ENCODE assay signal across 1 cellular context in genomic region chr17:50478391-50479361, GRCh38.
TF ChIP-seq lines count a peak whose summit lies in the region.

Gene RSAD1 (plus strand): TSS chr17:50478860. CDS start chr17:50478885, 25 bp downstream.

TF ChIP-seq in HEK293, 187 proteins besides CTCF, POLR2A, EP300 and RAD21 (continued from another document):
- TF ChIP-seq SCRT2 (tag by site-specific recombination; IDR thresholded peaks at IDR 0.05): no peak
- peak; percentile 18 for TF ChIP-seq SP2 (tag by site-specific recombination; IDR thresholded peaks at IDR 0.05)
- 0 out of 2 replicates have a peak, but pooled peaks have one; percentile 42 for TF ChIP-seq PATZ1 (tag by site-specific recombination; IDR thresholded peaks at IDR 0.05)
- 0 out of 2 replicates have a peak, but pooled peaks have one; percentile 28 for TF ChIP-seq ZNF513 (tag by site-specific recombination; IDR thresholded peaks at IDR 0.05)
- TF ChIP-seq ZBTB21 (tag by site-specific recombination; IDR thresholded peaks at IDR 0.05): no peak
- TF ChIP-seq MZF1 (tag by site-specific recombination; IDR thresholded peaks at IDR 0.05; ENCODE audit: borderline replicate concordance): peak; percentile 46; the same call in 1 of the 2 replicates
- TF ChIP-seq ZNF280D (tag by site-specific recombination; IDR thresholded peaks at IDR 0.05): no peak
- no peak for TF ChIP-seq SETDB1 (IDR thresholded peaks at IDR 0.05; ENCODE audit: insufficient read length, low read length)
- no peak for TF ChIP-seq INSM2 (tag by site-specific recombination; IDR thresholded peaks at IDR 0.05)
- no peak for TF ChIP-seq WT1 (tag by site-specific recombination; IDR thresholded peaks at IDR 0.05)
- TF ChIP-seq ZNF785 (tag by site-specific recombination; IDR thresholded peaks at IDR 0.05): no peak
- TF ChIP-seq ZBTB17 (tag by site-specific recombination; IDR thresholded peaks at IDR 0.05): no peak; the same call in 1 of the 2 replicates
- TF ChIP-seq RBAK (tag by site-specific recombination; IDR thresholded peaks at IDR 0.05): no peak
- no peak for TF ChIP-seq HOXC10 (CRISPR knock-in tag; IDR thresholded peaks at IDR 0.05)
- peak; percentile 98 for TF ChIP-seq ZSCAN30 (tag by site-specific recombination; IDR thresholded peaks at IDR 0.05)
- TF ChIP-seq ZNF121 (tag by site-specific recombination; IDR thresholded peaks at IDR 0.05): no peak
- TF ChIP-seq BCL11A (tag by site-specific recombination; IDR thresholded peaks at IDR 0.05; ENCODE audit: low read depth): no peak
- 0 out of 2 replicates have a peak, but pooled peaks have one; percentile 30 for TF ChIP-seq KLF8 (tag by site-specific recombination; IDR thresholded peaks at IDR 0.05)
- no peak for TF ChIP-seq ZNF843 (tag by site-specific recombination; IDR thresholded peaks at IDR 0.05)
- TF ChIP-seq ZNF639 (tag by site-specific recombination; IDR thresholded peaks at IDR 0.05): no peak
- TF ChIP-seq ZNF529 (tag by site-specific recombination; IDR thresholded peaks at IDR 0.05; ENCODE audit: insufficient replicate concordance): no peak
- TF ChIP-seq ZNF266 (tag by site-specific recombination; IDR thresholded peaks at IDR 0.05; ENCODE audit: low read depth): no peak
- no peak for TF ChIP-seq ZNF175 (tag by site-specific recombination; IDR thresholded peaks at IDR 0.05)
- no peak for TF ChIP-seq SALL2 (tag by site-specific recombination; IDR thresholded peaks at IDR 0.05; ENCODE audit: borderline replicate concordance)
- TF ChIP-seq ZNF510 (tag by site-specific recombination; IDR thresholded peaks at IDR 0.05; ENCODE audit: insufficient replicate concordance): no peak
- TF ChIP-seq ZNF146 (tag by site-specific recombination; IDR thresholded peaks at IDR 0.05): no peak
- TF ChIP-seq ZNF777 (tag by site-specific recombination; IDR thresholded peaks at IDR 0.05; ENCODE audit: borderline replicate concordance): no peak
- TF ChIP-seq ZNF623 (tag by site-specific recombination; IDR thresholded peaks at IDR 0.05): no peak
- peak; percentile 84 for TF ChIP-seq ZBTB8A (tag by site-specific recombination; IDR thresholded peaks at IDR 0.05)
- TF ChIP-seq ZNF19 (tag by site-specific recombination; IDR thresholded peaks at IDR 0.05; ENCODE audit: low read depth): no peak
TF ChIP-seq in HEK293: peak in this region for 40.
